31 cellular contexts compared by ENCODE assay signal in the genomic region with DNA sequence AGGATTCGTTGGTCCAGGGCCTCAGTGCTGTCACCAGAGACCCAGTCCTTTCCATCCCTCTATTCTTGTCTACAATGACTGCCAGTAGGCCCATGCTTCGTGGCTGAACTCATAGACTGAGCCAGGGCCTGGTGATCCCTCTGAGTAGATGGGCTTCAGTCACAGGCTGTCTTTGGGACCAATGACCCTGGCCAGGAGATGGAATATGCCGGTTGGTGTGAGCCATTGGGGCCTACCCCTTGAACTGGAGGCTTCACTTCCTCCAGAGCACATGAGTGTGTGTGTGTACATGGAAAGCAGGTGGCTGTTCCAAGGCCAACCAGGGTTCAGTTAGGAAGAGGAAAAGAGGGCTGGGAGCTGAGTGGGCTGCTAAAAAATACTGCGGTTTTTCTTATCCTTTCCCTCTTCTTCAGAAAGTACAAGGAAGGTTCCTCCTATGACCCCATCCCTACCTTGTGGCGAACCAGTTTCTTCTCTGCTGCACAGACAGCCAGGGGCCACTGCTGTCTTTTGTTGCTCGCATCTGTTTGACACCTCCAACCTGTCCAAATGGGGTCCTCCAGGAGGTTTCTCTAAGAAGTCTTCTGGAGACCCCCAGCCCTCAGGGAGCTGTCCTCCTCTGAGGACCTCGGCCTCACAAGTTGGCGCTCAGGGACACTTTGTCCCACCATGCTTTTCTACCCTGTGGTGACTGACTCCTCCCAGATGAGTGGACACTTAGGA. TPM values are rescaled to one million over a fixed set of nuclear protein-coding genes. Genes with fewer than 3 reads are reported as not detected.
"Had no signal": no experiment of that assay in that cellular context is flagged by ENCODE, and none has a peak within 500 bp of the region (broad histone marks: within the 10 kb centered on the region; RNA-seq: fewer than 3 reads in every experiment).

No MANE protein-coding gene starts in this region.

- ATAC-seq: activated CD4-positive, alpha-beta T cell treated with anti-CD3 and anti-CD28 coated beads for 36 hours; activated CD8-positive, alpha-beta T cell treated with anti-CD3 and anti-CD28 coated beads, Interleukin-2, amount 10 ng/mL, durations not matched to agents 7 days and 5 days; body of pancreas; K562; PC-3 had no signal

- H3K27me3 ChIP-seq: body of pancreas, breast epithelium, MG63, Peyer's patch, SJSA1 had no signal

- H3K9me3 ChIP-seq: body of pancreas, breast epithelium, MG63, Peyer's patch, SJSA1, SK-N-SH had no signal

- DNase-seq: activated CD4-positive, alpha-beta T cell treated with anti-CD3 and anti-CD28 coated beads for 36 hours; activated CD4-positive, alpha-beta T cell treated with anti-CD3 and anti-CD28 coated beads, Interleukin-2, amount 10 ng/mL, durations not matched to agents 7 days and 5 days; activated CD4-positive, alpha-beta T cell treated with anti-CD3 and anti-CD28 coated beads, Interleukin-2, amount 50 U/mL, for 48 hours; activated CD8-positive, alpha-beta T cell treated with anti-CD3 and anti-CD28 coated beads, Interleukin-2, amount 10 ng/mL, durations not matched to agents 7 days and 5 days; activated gamma-delta T cell; activated naive CD4-positive, alpha-beta T cell treated with Interleukin-2 at 50 U/mL for 16 hours; activated naive CD8-positive, alpha-beta T cell treated with anti-CD3 and anti-CD28 coated beads, Interleukin-2, amount 10 ng/mL, durations not matched to agents 7 days and 5 days; activated T-cell treated with anti-CD3 and anti-CD28 coated beads, Interleukin-2, amount 50 U/mL, for 24 hours; body of pancreas; central memory CD4-positive, alpha-beta T cell; MG63; NCI-H1048; NCI-H1417; NCI-H146; NCI-H187; NCI-H2029 treated with DMSO at 0.1 percent for 48 hours; NCI-H2107; NCI-H2171; NCI-H510A; NCI-H526; NCI-H748 treated with DMSO at 0.1 percent for 48 hours; NK-92 treated with Interleukin-12 subunit alpha and Interleukin-12 subunit beta, amount 100 ng/mL, for 24 hours; PC-3; Peyer's patch; RPMI8226; SHP77 treated with DMSO at 0.1 percent for 48 hours; SK-N-SH had no signal

- H3K27ac ChIP-seq: body of pancreas, breast epithelium, Peyer's patch, SJSA1 had no signal

- H3K4me3 ChIP-seq: body of pancreas, breast epithelium, K562, MG63, Peyer's patch, SJSA1 had no signal

- H3K36me3 ChIP-seq: breast epithelium, MG63, Peyer's patch, SJSA1 had no signal

- H3K4me1 ChIP-seq: breast epithelium had no signal

RNA-seq across cellular contexts. Expression of gene ADRA2A, which starts 36.6 kb away (rescaled TPM):
- total RNA-seq: activated CD4-positive, alpha-beta T cell treated with anti-CD3 and anti-CD28 coated beads for 36 hours; activated CD4-positive, alpha-beta T cell treated with anti-CD3 and anti-CD28 coated beads, Interleukin-2, amount 10 ng/mL, durations not matched to agents 7 days and 5 days; activated CD8-positive, alpha-beta T cell treated with anti-CD3 and anti-CD28 coated beads, Interleukin-2, amount 10 ng/mL, durations not matched to agents 7 days and 5 days; activated naive CD8-positive, alpha-beta T cell treated with anti-CD3 and anti-CD28 coated beads, Interleukin-2, amount 10 ng/mL, durations not matched to agents 7 days and 5 days; activated T-helper 2 cell treated with anti-CD3 and anti-CD28 coated beads, Interferon-gamma antibody, Interleukin-2, Interleukin-4, amounts not matched to agents 10 μg/mL and 5 μg/mL and 100 μg/mL, durations not matched to agents 14 hours and 24 hours and 36 hours; K562; PC-3 had no signal
- polyA plus RNA-seq: K562 had no signal
